In genomic region chr6:148530394-148530923, GRCh38 we compare ENCODE assay signal across 9 cellular contexts.
DNase-seq lines count a peak whose midpoint lies in the region; ATAC-seq, FAIRE-seq and TF ChIP-seq lines count a peak whose summit lies in the region.
"Had no signal": no experiment of that assay in that cellular context is flagged by ENCODE, and none has a peak within 500 bp of the region (broad histone marks: within the 10 kb centered on the region; RNA-seq: fewer than 3 reads in every experiment).

No MANE protein-coding gene starts in this region.

- ATAC-seq in HG03196 (IDR thresholded peaks at IDR 0.05; ENCODE audit: unreplicated experiment) = peak; percentile 61

- no peaks in the 10 kb centered on the region for H3K27me3 ChIP-seq in thyroid gland

- no peak overlapping the region for H3K4me3 ChIP-seq in thyroid gland (replicated peaks in 1 of 3)

- no peaks in the 10 kb centered on the region for H3K4me1 ChIP-seq in thyroid gland

- WGBS in thyroid gland, 2 donors = 62 to 66% methylated on average over 8 of the region's 8 CpGs

- no peaks in the 10 kb centered on the region for H3K9me3 ChIP-seq in thyroid gland

- in situ Hi-C loops in G401 (cut with HindIII; ENCODE audit: low sequenced_read_pairs) = no loop called here

- TF ChIP-seq POLR2A in thyroid gland (IDR thresholded peaks at IDR 0.05) = no peak

- H3K36me3 ChIP-seq in thyroid gland = peaks cover 63 to 69% of the 10 kb centered on the region in 2 donors

- no peak for TF ChIP-seq CTCF in thyroid gland (IDR thresholded peaks at IDR 0.05)

- DNase-seq in DMS 273 (lab: John Stamatoyannopoulos, UW; ENCODE audit: unreplicated experiment) (peak; percentile 61), DMS 273 treated with DMSO at 0.1 percent for 48 hours (lab: John Stamatoyannopoulos, UW) (no peak), amniotic stem cell (lab: John Stamatoyannopoulos, UW) (peak; percentile 80), thyroid gland (no peak), G401 (ENCODE audit: low spot score) (no peak), D341Med (ENCODE audit: low spot score) (no peak)

- intact Hi-C loops in thyroid gland (cut with DNase I) = no loop called here

- peak overlapping the region; percentile 7 to 44 (median 20) for H3K27ac ChIP-seq in thyroid gland
- H3K27ac ChIP-seq: 22Rv1 had no signal

- FAIRE-seq in islet of Langerhans (lab: Jason Lieb, UNC) = peak; percentile 77

Comparison
In these comparisons a context has a peak if more than half of its experiments do, and no peak if none do; other contexts are left out.
1. DNase-seq: peak in DMS 273 (single experiment) and amniotic stem cell (single experiment); none in DMS 273 treated with DMSO at 0.1 percent for 48 hours (single experiment), thyroid gland (0 of 2), G401 (single experiment) and D341Med (single experiment).